Comparison of ENCODE assay signal across 8 cellular contexts in the genomic region with DNA sequence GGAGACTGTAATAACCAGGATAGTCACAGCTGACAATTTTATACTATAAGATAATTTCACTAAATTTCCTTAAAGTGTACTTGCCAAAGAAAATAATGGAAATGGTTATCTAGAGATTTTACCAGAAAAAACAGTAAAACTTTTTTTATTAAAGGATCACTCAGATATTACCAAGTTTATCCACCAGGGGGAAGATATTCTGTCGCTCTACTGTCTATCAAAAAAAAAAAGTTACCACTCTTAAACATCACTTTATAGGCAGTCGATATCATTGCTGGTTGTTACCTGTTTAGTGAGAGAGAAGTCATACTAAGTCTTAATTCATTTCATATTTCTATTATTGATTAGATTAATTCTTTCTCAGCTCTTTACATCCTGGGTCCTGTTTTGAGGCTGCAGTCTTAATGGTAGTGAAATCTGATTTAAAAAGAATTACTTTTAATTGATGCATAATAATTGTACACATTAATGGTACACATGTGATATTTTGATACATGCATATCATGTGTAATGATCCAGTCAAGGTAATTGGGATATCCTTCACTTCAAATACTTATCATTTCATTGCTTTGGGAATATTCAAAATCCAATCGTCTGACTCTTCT. TPM values are rescaled to one million over a fixed set of nuclear protein-coding genes. Genes with fewer than 3 reads are reported as not detected.
DNase-seq lines count a peak whose midpoint lies in the region; TF ChIP-seq lines count a peak whose summit lies in the region.

No MANE protein-coding gene starts in this region.

- 44% methylated on average over 3 of the region's 3 CpGs for WGBS in mammary epithelial cell (ENCODE audit: low coverage, missing lambda C conversion rate)

- no peak overlapping the region for H3K4me2 ChIP-seq in DOHH2 (ENCODE audit: low read length)
- no peak overlapping the region for H3K4me2 ChIP-seq in mammary epithelial cell (ENCODE audit: insufficient read depth, low read depth, low read length)

- H3K4me3 ChIP-seq in DOHH2 (ENCODE audit: low read length) = no peak overlapping the region
- H3K4me3 ChIP-seq in mammary epithelial cell (replicated peaks in 1 of 3; ENCODE audit: insufficient read depth in 1 of 3, low read depth in 2 of 3, low read length in 3 of 3) = no peak overlapping the region

- no peak overlapping the region for H3K27ac Mint-ChIP-seq in neural crest cell (ENCODE audit: unreplicated experiment)
- no peak overlapping the region for H3K27ac Mint-ChIP-seq in activated T-helper 1 cell treated with anti-CD3 and anti-CD28 coated beads, Interleukin-12 subunit alpha, Interleukin-12 subunit beta, Interleukin-2, Interleukin-4 antibody, amounts not matched to agents 30 ng/mL and 10 ng/mL and 1 ng/mL, durations not matched to agents 14 hours and 24 hours and 36 hours

- peaks cover 5% of the 10 kb centered on the region for H3K4me1 Mint-ChIP-seq in neural crest cell
- H3K4me1 Mint-ChIP-seq in activated T-helper 1 cell treated with anti-CD3 and anti-CD28 coated beads, Interleukin-12 subunit alpha, Interleukin-12 subunit beta, Interleukin-2, Interleukin-4 antibody, amounts not matched to agents 30 ng/mL and 10 ng/mL and 1 ng/mL, durations not matched to agents 14 hours and 24 hours and 36 hours (ENCODE audit: low read depth) = peaks cover 43% of the 10 kb centered on the region

- dilution Hi-C loops in mammary epithelial cell (cut with HindIII; ENCODE audit: low sequenced_read_pairs) = no loop called here

- no peak overlapping the region for H3K4me3 Mint-ChIP-seq in neural crest cell
- no peak overlapping the region for H3K4me3 Mint-ChIP-seq in activated T-helper 1 cell treated with anti-CD3 and anti-CD28 coated beads, Interleukin-12 subunit alpha, Interleukin-12 subunit beta, Interleukin-2, Interleukin-4 antibody, amounts not matched to agents 30 ng/mL and 10 ng/mL and 1 ng/mL, durations not matched to agents 14 hours and 24 hours and 36 hours

- H3K4me1 ChIP-seq in DOHH2 (ENCODE audit: control insufficient read depth, low read length) = no peaks in the 10 kb centered on the region
- no peaks in the 10 kb centered on the region for H3K4me1 ChIP-seq in mammary epithelial cell (ENCODE audit: insufficient read depth, low read length)

- no peak overlapping the region for H2AFZ ChIP-seq in mammary epithelial cell (ENCODE audit: low read depth, low read length)

- intact Hi-C loops in mammary epithelial cell (cut with micrococcal nuclease) = loop anchor here (2.0 to 5.0 kb wide), 2 partner anchors 725 to 805 kb away; no protein-coding TSS in a partner anchor
- intact Hi-C loops in activated T-helper 1 cell treated with anti-CD3 and anti-CD28 coated beads, Interleukin-12 subunit alpha, Interleukin-12 subunit beta, Interleukin-2, Interleukin-4 antibody, amounts not matched to agents 30 ng/mL and 10 ng/mL and 1 ng/mL, durations not matched to agents 14 hours and 24 hours and 36 hours (cut with micrococcal nuclease) = loop anchor here (1.0 kb wide), 1 partner anchor 245 kb away; no protein-coding TSS in a partner anchor

- H3K9ac ChIP-seq in mammary epithelial cell (ENCODE audit: insufficient read depth, low read length) = no peak overlapping the region

- BruUV-seq in mammary epithelial cell (replicated peaks; lab: Mats Ljungman, UMichigan) = no TSS peak

- H3K36me3 ChIP-seq in DOHH2 (ENCODE audit: control insufficient read depth, low read length) (no peaks in the 10 kb centered on the region), mammary epithelial cell (ENCODE audit: insufficient read depth, low read length) (no peaks in the 10 kb centered on the region)

- no peaks in the 10 kb centered on the region for H3F3A ChIP-seq in DOHH2 (ENCODE audit: control insufficient read depth, insufficient read depth)

- no peaks in the 10 kb centered on the region for H3K9me2 ChIP-seq in DOHH2 (replicated peaks; ENCODE audit: control insufficient read depth, low read length)

- H3K27me3 ChIP-seq in DOHH2 (ENCODE audit: control insufficient read depth, low read length) (no peaks in the 10 kb centered on the region), mammary epithelial cell (ENCODE audit: insufficient read depth, low read length) (no peaks in the 10 kb centered on the region)

- H3K9me3 ChIP-seq in DOHH2 (ENCODE audit: control insufficient read depth, insufficient read depth, low read length) = no peaks in the 10 kb centered on the region
- no peaks in the 10 kb centered on the region for H3K9me3 ChIP-seq in mammary epithelial cell (replicated peaks; ENCODE audit: insufficient read depth, low read length)

- H3K27ac ChIP-seq in DOHH2 (ENCODE audit: low read depth, low read length) (no peak overlapping the region), mammary epithelial cell (ENCODE audit: insufficient read depth, low read depth, low read length) (no peak overlapping the region)

- H3K9me3 Mint-ChIP-seq in neural crest cell = no peaks in the 10 kb centered on the region
- no peaks in the 10 kb centered on the region for H3K9me3 Mint-ChIP-seq in activated T-helper 1 cell treated with anti-CD3 and anti-CD28 coated beads, Interleukin-12 subunit alpha, Interleukin-12 subunit beta, Interleukin-2, Interleukin-4 antibody, amounts not matched to agents 30 ng/mL and 10 ng/mL and 1 ng/mL, durations not matched to agents 14 hours and 24 hours and 36 hours

- DNase-seq in Kasumi-1 (lab: John Stamatoyannopoulos, UW) = peak; percentile 42 to 52
- no peak for DNase-seq in mammary epithelial cell
- no peak for DNase-seq in neural crest cell (ENCODE audit: low read depth, low spot score)
- DNase-seq in activated T-helper 1 cell treated with anti-CD3 and anti-CD28 coated beads, Interleukin-12 subunit alpha, Interleukin-12 subunit beta, Interleukin-2, Interleukin-4 antibody, amounts not matched to agents 30 ng/mL and 10 ng/mL and 1 ng/mL, durations not matched to agents 14 hours and 24 hours and 36 hours (ENCODE audit: low spot score) = no peak
- no peak for DNase-seq in activated naive CD4-positive, alpha-beta T cell treated with Interleukin-2 at 50 U/mL for 16 hours
- no peak for DNase-seq in mesenteric fat pad (ENCODE audit: low spot score)
- no peak for DNase-seq in NCI-H2081 treated with DMSO at 0.1 percent for 48 hours (lab: John Stamatoyannopoulos, UW)

- CTCF ChIA-PET in mammary epithelial cell (lab: Charles Lee; ENCODE audit: low non-redundant PET) = no interaction called here

- H3K79me2 ChIP-seq in DOHH2 (ENCODE audit: control insufficient read depth, low read length) (peaks cover 6% of the 10 kb centered on the region), mammary epithelial cell (ENCODE audit: insufficient read depth, low read length) (peaks cover 14% of the 10 kb centered on the region)

- H4K20me1 ChIP-seq in DOHH2 (ENCODE audit: control insufficient read depth, insufficient read depth, low read depth, low read length) (no peaks in the 10 kb centered on the region), mammary epithelial cell (ENCODE audit: insufficient read depth, low read length) (no peaks in the 10 kb centered on the region)

- peak; percentile 54 for TF ChIP-seq CTCF in DOHH2 (IDR thresholded peaks at IDR 0.05; ENCODE audit: low read depth, low read length, poor library complexity, severe bottlenecking)
- peak; percentile 50 to 69 for TF ChIP-seq CTCF in mammary epithelial cell (conservative IDR thresholded peaks at IDR 0.05 in 1 of 2, IDR thresholded peaks at IDR 0.05 in 1 of 2; ENCODE audit: extremely low read depth in 1 of 2, insufficient read depth in 1 of 2, low read depth in 1 of 2, low read length in 2 of 2)
- peak; percentile 70 for TF ChIP-seq CTCF in neural crest cell (conservative IDR thresholded peaks at IDR 0.05)

- peaks cover 7% of the 10 kb centered on the region for H3K36me3 Mint-ChIP-seq in neural crest cell (ENCODE audit: low read depth)
- peaks cover 16% of the 10 kb centered on the region for H3K36me3 Mint-ChIP-seq in activated T-helper 1 cell treated with anti-CD3 and anti-CD28 coated beads, Interleukin-12 subunit alpha, Interleukin-12 subunit beta, Interleukin-2, Interleukin-4 antibody, amounts not matched to agents 30 ng/mL and 10 ng/mL and 1 ng/mL, durations not matched to agents 14 hours and 24 hours and 36 hours (ENCODE audit: low read depth)

- in situ Hi-C loops in mammary epithelial cell (cut with MboI; ENCODE audit: low sequenced_read_pairs in 2 of 2) = no loop called here

- no peaks in the 10 kb centered on the region for H3K27me3 Mint-ChIP-seq in neural crest cell (ENCODE audit: low read depth)
- peaks cover 2% of the 10 kb centered on the region for H3K27me3 Mint-ChIP-seq in activated T-helper 1 cell treated with anti-CD3 and anti-CD28 coated beads, Interleukin-12 subunit alpha, Interleukin-12 subunit beta, Interleukin-2, Interleukin-4 antibody, amounts not matched to agents 30 ng/mL and 10 ng/mL and 1 ng/mL, durations not matched to agents 14 hours and 24 hours and 36 hours (ENCODE audit: insufficient read depth)

RNA-seq across cellular contexts. Expression of gene L3MBTL3, which starts 18.9 kb away (rescaled TPM):
- total RNA-seq in mammary epithelial cell (1 to 10 TPM; 5.0 to 8.9 TPM), neural crest cell (22.8 and 32.0 TPM in 2 replicates), mesenteric fat pad (9.9 TPM)
- polyA plus RNA-seq in mammary epithelial cell = 5.6 TPM
- polyA minus RNA-seq in mammary epithelial cell = 20.1 TPM
- total RNA-seq in activated T-helper 1 cell treated with anti-CD3 and anti-CD28 coated beads, Interleukin-12 subunit alpha, Interleukin-12 subunit beta, Interleukin-2, Interleukin-4 antibody, amounts not matched to agents 30 ng/mL and 10 ng/mL and 1 ng/mL, durations not matched to agents 14 hours and 24 hours and 36 hours = 5.2 and 7.4 TPM in 2 replicates

Comparison
In these comparisons a context has a peak if more than half of its experiments do, and no peak if none do; other contexts are left out.
1. DNase-seq: peak in Kasumi-1 (2 of 2); none in mammary epithelial cell (single experiment), neural crest cell (single experiment), activated T-helper 1 cell treated with anti-CD3 and anti-CD28 coated beads, Interleukin-12 subunit alpha, Interleukin-12 subunit beta, Interleukin-2, Interleukin-4 antibody, amounts not matched to agents 30 ng/mL and 10 ng/mL and 1 ng/mL, durations not matched to agents 14 hours and 24 hours and 36 hours (single experiment), activated naive CD4-positive, alpha-beta T cell treated with Interleukin-2 at 50 U/mL for 16 hours (single experiment), mesenteric fat pad (single experiment) and NCI-H2081 treated with DMSO at 0.1 percent for 48 hours (single experiment).
2. Peak in every context shown above with its lines, with median percentiles within 50 percentile points of each other: CTCF ChIP-seq.